In the genomic region with DNA sequence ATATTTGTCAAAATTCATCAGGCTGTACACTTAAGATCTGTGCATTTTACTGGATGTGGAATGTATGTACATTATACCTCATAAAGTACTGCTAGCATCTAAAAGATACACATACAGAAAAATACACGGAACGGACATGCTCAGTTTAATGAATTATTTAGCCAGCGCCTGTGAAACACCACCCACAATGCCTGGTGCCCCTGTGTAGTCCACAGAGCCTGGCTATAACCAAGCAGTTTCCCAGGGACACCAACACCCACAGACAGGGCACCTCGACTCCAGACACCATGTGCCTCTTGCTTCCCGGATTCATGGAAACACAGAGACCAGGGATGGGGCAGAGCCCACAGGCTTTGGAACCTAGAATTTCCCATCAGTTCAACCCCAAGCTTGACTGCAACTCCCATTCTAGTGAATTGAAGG, we compare ENCODE assay signal across 8 cellular contexts. TPM values are rescaled to one million over a fixed set of nuclear protein-coding genes. Genes with fewer than 3 reads are reported as not detected.
DNase-seq lines count a peak whose midpoint lies in the region; ATAC-seq and TF ChIP-seq lines count a peak whose summit lies in the region.

No MANE protein-coding gene starts in this region.

- TF ChIP-seq CTCF in fibroblast of lung (conservative IDR thresholded peaks at IDR 0.05 in 1 of 2, IDR thresholded peaks at IDR 0.05 in 1 of 2; ENCODE audit: low read depth in 1 of 2, low read length in 2 of 2): no peak

- H3K36me3 ChIP-seq in HUES48 (ENCODE audit: control insufficient read depth, insufficient read depth, low read length) (no peaks in the 10 kb centered on the region), fibroblast of lung (ENCODE audit: control insufficient read depth, insufficient read depth, low read length) (no peaks in the 10 kb centered on the region)

- peak overlapping the region; percentile 47 for H2AFZ ChIP-seq in fibroblast of lung (ENCODE audit: low read length)

- peaks cover 4% of the 10 kb centered on the region; the same call in 1 of the 2 replicates for H3K27me3 ChIP-seq in HUES48 (ENCODE audit: control insufficient read depth, insufficient read depth, low read length)
- H3K27me3 ChIP-seq in fibroblast of lung (ENCODE audit: control insufficient read depth, insufficient read depth, low read length): no peaks in the 10 kb centered on the region

- peak overlapping the region; percentile 67 for H3K27ac ChIP-seq in HUES48 (ENCODE audit: low read depth, low read length)
- no peak overlapping the region for H3K27ac ChIP-seq in fibroblast of lung (ENCODE audit: insufficient read depth, low read length)

- no peaks in the 10 kb centered on the region for H3K9me3 ChIP-seq in HUES48 (ENCODE audit: control insufficient read depth, insufficient read depth, low read length)
- no peaks in the 10 kb centered on the region for H3K9me3 ChIP-seq in fibroblast of lung (ENCODE audit: control insufficient read depth, insufficient read depth, low read depth, low read length)

- DNase-seq in fibroblast of lung (ENCODE audit: low read depth in 2 of 2) (no peak), NCI-H1048 (lab: John Stamatoyannopoulos, UW) (no peak), glomerular visceral epithelial cell (ENCODE audit: extremely low spot score) (no peak), DMS53 treated with DMSO at 0.1 percent for 48 hours (lab: John Stamatoyannopoulos, UW; ENCODE audit: unreplicated experiment) (no peak), SKM-1 treated with dmso at 0.1 percent for 144 hours (lab: John Stamatoyannopoulos, UW; ENCODE audit: unreplicated experiment) (no peak)
- no peak for DNase-seq in stimulated activated naive CD8-positive, alpha-beta T cell treated with anti-CD3 and anti-CD28 coated beads, Interleukin-15, Interleukin-2, amounts not matched to agents 100 U/mL and 50 U/mL, for 24 hours

- H3K9ac ChIP-seq in HUES48 (ENCODE audit: low read depth, low read length) (no peak overlapping the region), fibroblast of lung (ENCODE audit: insufficient read depth, low read length) (no peak overlapping the region)

- no peaks in the 10 kb centered on the region for H4K20me1 ChIP-seq in fibroblast of lung (ENCODE audit: control insufficient read depth, extremely low read depth, insufficient read depth, low read length)

- H3K4me2 ChIP-seq in fibroblast of lung (ENCODE audit: extremely low read depth, insufficient read depth, low read length): peak overlapping the region; percentile 27

- H3K4me1 ChIP-seq in HUES48 (ENCODE audit: control insufficient read depth, insufficient read depth, low read length): peaks cover 32% of the 10 kb centered on the region
- H3K4me1 ChIP-seq in fibroblast of lung (ENCODE audit: control insufficient read depth, extremely low read depth, insufficient read depth, low read length): peaks cover 10% of the 10 kb centered on the region

- peak; percentile 34 for ATAC-seq in GM19463 (IDR thresholded peaks at IDR 0.05; ENCODE audit: unreplicated experiment)
- peak; percentile 16 for ATAC-seq in stimulated activated naive CD8-positive, alpha-beta T cell treated with anti-CD3 and anti-CD28 coated beads, Interleukin-15, Interleukin-2, amounts not matched to agents 100 U/mL and 50 U/mL, for 24 hours

- no peak overlapping the region for H3K4me3 ChIP-seq in HUES48 (ENCODE audit: low read depth, low read length)
- no peak overlapping the region for H3K4me3 ChIP-seq in fibroblast of lung (replicated peaks in 1 of 4; ENCODE audit: control extremely low read depth in 1 of 4, insufficient read depth in 1 of 4, low read depth in 3 of 4, low read length in 4 of 4)

- no peaks in the 10 kb centered on the region for H3K79me2 ChIP-seq in fibroblast of lung (ENCODE audit: control insufficient read depth, insufficient read depth, low read length)

RNA-seq across cellular contexts. Expression of gene ARMC12, which starts 17.4 kb away (rescaled TPM):
- 0.50 and 1.0 TPM in 2 replicates for total RNA-seq in fibroblast of lung
- 0.17 and 0.18 TPM in 2 replicates for polyA plus RNA-seq in fibroblast of lung
- polyA plus RNA-seq in fibroblast of lung (2012): 0.23 and 0.48 TPM in 2 replicates
- not detected in 2 replicates for polyA minus RNA-seq in fibroblast of lung (ENCODE audit: low replicate concordance)

RNA-seq across cellular contexts. Expression of gene FKBP5, which starts 30.7 kb away (rescaled TPM):
- 13.4 and 16.3 TPM in 2 replicates for total RNA-seq in fibroblast of lung
- 10.9 and 13.1 TPM in 2 replicates for polyA plus RNA-seq in fibroblast of lung
- 11.5 and 14.3 TPM in 2 replicates for polyA plus RNA-seq in fibroblast of lung (2012)
- polyA minus RNA-seq in fibroblast of lung (ENCODE audit: low replicate concordance): 0.94 and 2.5 TPM in 2 replicates

RNA-seq across cellular contexts. Expression of gene CLPSL2, which starts 57.0 kb away (rescaled TPM):
- total RNA-seq in fibroblast of lung: not detected in 2 replicates
- not detected in 2 replicates for polyA plus RNA-seq in fibroblast of lung
- polyA plus RNA-seq in fibroblast of lung (2012): not detected in 2 replicates
- polyA minus RNA-seq in fibroblast of lung (ENCODE audit: low replicate concordance): not detected in 2 replicates
